ENCODE assay signal across 10 cellular contexts in genomic region chr7:129055861-129056464, GRCh38. TPM values are rescaled to one million over a fixed set of nuclear protein-coding genes. Genes with fewer than 3 reads are reported as not detected.
DNase-seq lines count a peak whose midpoint lies in the region; ATAC-seq, FAIRE-seq and TF ChIP-seq lines count a peak whose summit lies in the region.
"Had no signal": no experiment of that assay in that cellular context is flagged by ENCODE, and none has a peak within 500 bp of the region (broad histone marks: within the 10 kb centered on the region; RNA-seq: fewer than 3 reads in every experiment).

No MANE protein-coding gene starts in this region.

- H3K9me3 Mint-ChIP-seq in progenitor cell of endocrine pancreas (ENCODE audit: low read depth): no peaks in the 10 kb centered on the region

- no peak overlapping the region for H3K27ac ChIP-seq in endothelial cell of umbilical vein (ENCODE audit: insufficient read depth, low read depth, low read length)

- H3K79me2 ChIP-seq in endothelial cell of umbilical vein (ENCODE audit: control insufficient read depth, insufficient read depth, low read length): peaks cover 36% of the 10 kb centered on the region

- no peaks in the 10 kb centered on the region for H3K9me1 ChIP-seq in endothelial cell of umbilical vein (replicated peaks; ENCODE audit: control insufficient read depth, extremely low read depth, insufficient read depth, low read length)

- no peak for TF ChIP-seq POLR2A in endothelial cell of umbilical vein (IDR thresholded peaks at IDR 0.05; ENCODE audit: low read depth, low read length)

- dilution Hi-C loops in endothelial cell of umbilical vein (cut with MboI; ENCODE audit: extremely low pct_ligation_motif_present, low sequenced_read_pairs): no loop called here

- H3K4me2 ChIP-seq in endothelial cell of umbilical vein (ENCODE audit: insufficient read depth, low read length): peak overlapping the region; percentile 95

- ATAC-seq in GM18520 (IDR thresholded peaks at IDR 0.05; ENCODE audit: unreplicated experiment): no peak
- no peak for ATAC-seq in HG03457 (IDR thresholded peaks at IDR 0.05; ENCODE audit: unreplicated experiment)
- ATAC-seq in HG02852 (IDR thresholded peaks at IDR 0.05; ENCODE audit: unreplicated experiment): no peak

- H2AFZ ChIP-seq in endothelial cell of umbilical vein (ENCODE audit: low read depth, low read length): peak overlapping the region; percentile 92

- TF ChIP-seq CTCF in GM12865 (IDR thresholded peaks at IDR 0.05; ENCODE audit: insufficient read depth, low read depth, low read length, missing control alignments): no peak
- no peak for TF ChIP-seq CTCF in endothelial cell of umbilical vein (IDR thresholded peaks at IDR 0.05; ENCODE audit: extremely low read depth in 1 of 2, insufficient read depth in 1 of 2, low read depth in 1 of 2, low read length in 2 of 2)
- TF ChIP-seq CTCF in progenitor cell of endocrine pancreas (IDR thresholded peaks at IDR 0.05; ENCODE audit: unreplicated experiment): no peak

- peaks cover 21% of the 10 kb centered on the region for H3K4me1 Mint-ChIP-seq in progenitor cell of endocrine pancreas (ENCODE audit: low read depth)

- no peaks in the 10 kb centered on the region for H3K4me1 ChIP-seq in NT2/D1 (ENCODE audit: insufficient read depth, insufficient read length)
- peaks cover 15% of the 10 kb centered on the region for H3K4me1 ChIP-seq in endothelial cell of umbilical vein (ENCODE audit: control insufficient read depth, extremely low read depth, insufficient read depth, low read length)

- no peaks in the 10 kb centered on the region for H4K20me1 ChIP-seq in endothelial cell of umbilical vein (replicated peaks; ENCODE audit: control insufficient read depth, extremely low read depth, insufficient read depth, low read length)

- H3K36me3 ChIP-seq in NT2/D1 (ENCODE audit: insufficient read depth, insufficient read length, low read length): peaks cover 11% of the 10 kb centered on the region
- no peaks in the 10 kb centered on the region for H3K36me3 ChIP-seq in endothelial cell of umbilical vein (ENCODE audit: control insufficient read depth in 2 of 2, extremely low read depth in 1 of 2, insufficient read depth in 2 of 2, low read length in 2 of 2)
- H3K36me3 ChIP-seq: ascending aorta had no signal

- CTCF ChIA-PET in endothelial cell of umbilical vein (lab: Charles Lee): interaction anchor here (1.5 kb wide), 1 partner anchor 65 kb away, joined by 3 read pairs; no protein-coding TSS in a partner anchor

- peak overlapping the region; percentile 100 for H3K27ac Mint-ChIP-seq in progenitor cell of endocrine pancreas

- POLR2A ChIA-PET in endothelial cell of umbilical vein (lab: Charles Lee): no interaction called here

- H3K9ac ChIP-seq in NT2/D1 (ENCODE audit: insufficient read length, low read depth) (no peak overlapping the region), endothelial cell of umbilical vein (replicated peaks; ENCODE audit: extremely low read depth, insufficient read depth, low read length) (no peak overlapping the region)

- no peaks in the 10 kb centered on the region for H3K27me3 ChIP-seq in NT2/D1 (ENCODE audit: insufficient read depth, insufficient read length)
- peaks cover 6 to 8% of the 10 kb centered on the region in 2 experiments for H3K27me3 ChIP-seq in endothelial cell of umbilical vein (ENCODE audit: control insufficient read depth in 2 of 2, insufficient read depth in 2 of 2, low read length in 2 of 2)
- H3K27me3 ChIP-seq: ascending aorta had no signal

- peaks cover 7% of the 10 kb centered on the region for H3K27me3 Mint-ChIP-seq in progenitor cell of endocrine pancreas

- no peaks in the 10 kb centered on the region for H3K9me3 ChIP-seq in NT2/D1 (ENCODE audit: insufficient read depth, low read length)
- H3K9me3 ChIP-seq in endothelial cell of umbilical vein (replicated peaks; ENCODE audit: control insufficient read depth, insufficient read depth, low read length): no peaks in the 10 kb centered on the region
- H3K9me3 ChIP-seq: ascending aorta had no signal

- no peak for FAIRE-seq in endothelial cell of umbilical vein (lab: Jason Lieb, UNC)

- no peak for DNase-seq in GM12865 (ENCODE audit: low read depth)
- DNase-seq in NT2/D1 (ENCODE audit: low read depth, low spot score): no peak
- no peak for DNase-seq in endothelial cell of umbilical vein (ENCODE audit: low read depth, low spot score)
- no peak for DNase-seq in progenitor cell of endocrine pancreas (ENCODE audit: low spot score, unreplicated experiment)
- no peak for DNase-seq in hepatic stellate cell (ENCODE audit: low spot score)
- DNase-seq: NCI-H1417 had no signal

- H3K36me3 Mint-ChIP-seq in progenitor cell of endocrine pancreas (ENCODE audit: insufficient read depth): no peaks in the 10 kb centered on the region

- H3K4me3 ChIP-seq in GM12865 (ENCODE audit: low read depth, low read length) (peak overlapping the region; percentile 72), NT2/D1 (ENCODE audit: insufficient read length, low read depth) (peak overlapping the region; percentile 99), endothelial cell of umbilical vein (replicated peaks in 1 of 3; ENCODE audit: insufficient read depth in 1 of 3, low read depth in 1 of 3, low read length in 3 of 3) (no peak overlapping the region)

- BruUV-seq in endothelial cell of umbilical vein (replicated peaks; lab: Mats Ljungman, UMichigan): no TSS peak

- intact Hi-C loops in endothelial cell of umbilical vein (cut with micrococcal nuclease): no loop called here

- peak overlapping the region; percentile 97 for H3K4me3 Mint-ChIP-seq in progenitor cell of endocrine pancreas (ENCODE audit: low read depth)

TF ChIP-seq in endothelial cell of umbilical vein, 7 proteins besides CTCF, POLR2A, EP300 and RAD21:
- TF ChIP-seq MYC (IDR thresholded peaks at IDR 0.05; ENCODE audit: low read depth, low read length) (no peak), FOS (IDR thresholded peaks at IDR 0.05; ENCODE audit: borderline replicate concordance, insufficient read depth, low read length) (no peak), GATA2 (IDR thresholded peaks at IDR 0.05; ENCODE audit: insufficient read depth, insufficient read length, low read depth, low read length) (no peak), MAX (IDR thresholded peaks at IDR 0.05; ENCODE audit: insufficient read depth, insufficient read length) (no peak), POLR2AphosphoS5 (IDR thresholded peaks at IDR 0.05; ENCODE audit: insufficient read depth, low read depth, low read length) (no peak), EZH2 (IDR thresholded peaks at IDR 0.05; ENCODE audit: borderline replicate concordance, low read depth, low read length, severe bottlenecking) (no peak), JUN (IDR thresholded peaks at IDR 0.05; ENCODE audit: borderline replicate concordance, insufficient read depth, insufficient read length, low read depth) (no peak)

RNA-seq across cellular contexts. Expression of gene TNPO3, which starts 1.1 kb away (rescaled TPM):
- total RNA-seq in endothelial cell of umbilical vein (46.9 TPM in 2 replicates), progenitor cell of endocrine pancreas (44.8 and 44.9 TPM in 2 replicates)
- polyA plus RNA-seq in endothelial cell of umbilical vein: 23.3 and 29.0 TPM in 2 replicates
- 29.2 and 33.1 TPM in 2 replicates for polyA plus RNA-seq in endothelial cell of umbilical vein (2011; cell fraction: cytosol; rRNA removed)
- polyA plus RNA-seq in endothelial cell of umbilical vein (2011; cell fraction: nucleus; rRNA removed): 32.9 and 39.3 TPM in 2 replicates
- 31.6 and 42.2 TPM in 2 replicates for polyA plus RNA-seq in endothelial cell of umbilical vein (2012)
- 75.9 and 76.9 TPM in 2 replicates for polyA minus RNA-seq in endothelial cell of umbilical vein
- 35.9 TPM for polyA minus RNA-seq in endothelial cell of umbilical vein (2011; cell fraction: cytosol; rRNA and poly(A)+ RNA removed)
- 32.2 and 50.5 TPM in 2 replicates for polyA minus RNA-seq in endothelial cell of umbilical vein (2011; cell fraction: nucleus; rRNA and poly(A)+ RNA removed)

Comparison
In these comparisons a context has a peak if more than half of its experiments do, and no peak if none do; other contexts are left out.
1. H3K4me3 ChIP-seq: peak in GM12865 (single experiment) and NT2/D1 (single experiment); none in endothelial cell of umbilical vein (0 of 3).